In the genomic region with DNA sequence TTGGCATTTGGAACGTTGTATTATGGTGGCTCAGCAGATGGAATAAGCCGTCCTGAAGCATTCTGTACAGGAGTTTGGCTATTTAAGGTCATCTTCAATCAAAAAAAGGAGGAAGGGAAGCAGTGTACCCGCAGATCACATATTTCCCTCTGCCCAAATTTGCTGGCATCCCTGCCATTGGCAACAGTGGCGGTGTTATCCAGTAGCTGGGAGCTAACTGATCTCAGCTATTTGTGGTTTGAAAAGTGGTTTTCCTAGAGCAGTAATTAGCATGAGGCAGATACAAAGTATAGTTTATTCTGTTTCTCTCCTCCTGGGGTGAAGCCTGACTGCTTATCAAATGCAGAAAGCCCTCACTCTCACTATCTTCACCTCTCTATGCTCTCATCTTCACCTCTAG, we compare ENCODE assay signal across 29 cellular contexts.
"Had no signal": no experiment of that assay in that cellular context is flagged by ENCODE, and none has a peak within 500 bp of the region (broad histone marks: within the 10 kb centered on the region; RNA-seq: fewer than 3 reads in every experiment).

No MANE protein-coding gene starts in this region.

- H3K36me3 ChIP-seq: breast epithelium, WERI-Rb-1 had no signal

- H3K4me3 ChIP-seq: breast epithelium, PC-9 had no signal

- H3K4me1 Mint-ChIP-seq: activated CD4-positive, alpha-beta memory T cell treated with anti-CD3 and anti-CD28 coated beads, Interleukin-2, amount 10 ng/mL, durations not matched to agents 7 days and 5 days; activated CD8-positive, alpha-beta memory T cell treated with anti-CD3 and anti-CD28 coated beads, Interleukin-2, amount 10 ng/mL, durations not matched to agents 7 days and 5 days; activated naive CD4-positive, alpha-beta T cell treated with anti-CD3 and anti-CD28 coated beads, Interleukin-2, amount 10 ng/mL, durations not matched to agents 7 days and 5 days; activated naive CD8-positive, alpha-beta T cell treated with anti-CD3 and anti-CD28 coated beads, Interleukin-2, amount 50 U/mL, for 24 hours had no signal

- H3K9me3 ChIP-seq: breast epithelium had no signal

- H3K27me3 ChIP-seq: breast epithelium had no signal

- H3K27ac Mint-ChIP-seq: activated CD4-positive, alpha-beta memory T cell treated with anti-CD3 and anti-CD28 coated beads, Interleukin-2, amount 10 ng/mL, durations not matched to agents 7 days and 5 days; activated CD8-positive, alpha-beta memory T cell treated with anti-CD3 and anti-CD28 coated beads, Interleukin-2, amount 10 ng/mL, durations not matched to agents 7 days and 5 days; activated naive CD4-positive, alpha-beta T cell treated with anti-CD3 and anti-CD28 coated beads, Interleukin-2, amount 10 ng/mL, durations not matched to agents 7 days and 5 days; activated naive CD8-positive, alpha-beta T cell; activated naive CD8-positive, alpha-beta T cell treated with anti-CD3 and anti-CD28 coated beads, Interleukin-2, amount 50 U/mL, for 24 hours had no signal

- H3K4me1 ChIP-seq: breast epithelium had no signal

- H3K4me2 ChIP-seq: PC-9 had no signal

- H3K27me3 Mint-ChIP-seq: activated CD8-positive, alpha-beta memory T cell treated with anti-CD3 and anti-CD28 coated beads, Interleukin-2, amount 10 ng/mL, durations not matched to agents 7 days and 5 days; activated naive CD4-positive, alpha-beta T cell treated with anti-CD3 and anti-CD28 coated beads, Interleukin-2, amount 10 ng/mL, durations not matched to agents 7 days and 5 days had no signal

- DNase-seq: activated CD4-positive, alpha-beta memory T cell treated with anti-CD3 and anti-CD28 coated beads, Interleukin-2, amount 10 ng/mL, durations not matched to agents 7 days and 5 days; activated CD4-positive, alpha-beta T cell treated with anti-CD3 and anti-CD28 coated beads for 1 hour; activated CD4-positive, alpha-beta T cell treated with anti-CD3 and anti-CD28 coated beads for 48 hours; activated CD4-positive, CD25-positive, alpha-beta regulatory T cell; activated CD8-positive, alpha-beta memory T cell treated with anti-CD3 and anti-CD28 coated beads for 24 hours; activated CD8-positive, alpha-beta memory T cell treated with anti-CD3 and anti-CD28 coated beads, Interleukin-2, amount 10 ng/mL, durations not matched to agents 7 days and 5 days; activated CD8-positive, alpha-beta memory T cell treated with anti-CD3 and anti-CD28 coated beads, Interleukin-2, amount 50 U/mL, for 48 hours; activated effector memory CD4-positive, alpha-beta T cell treated with Interleukin-2 at 50 U/mL for 16 hours; activated naive CD4-positive, alpha-beta T cell treated with anti-CD3 and anti-CD28 coated beads, Interleukin-2, amount 10 ng/mL, durations not matched to agents 7 days and 5 days; activated naive CD8-positive, alpha-beta T cell treated with anti-CD3 and anti-CD28 coated beads, Interleukin-2, amount 50 U/mL, for 24 hours; activated T-cell treated with anti-CD3 and anti-CD28 coated beads, Interleukin-2, amount 50 U/mL, for 48 hours; anterior cingulate cortex; NCI-H1105 treated with DMSO at 0.1 percent for 48 hours; NCI-H1436; NCI-H1694; NCI-H1930; NCI-H2081 treated with DMSO at 0.1 percent for 48 hours; NCI-H2171; NCI-H510A; NCI-H526; NCI-H748 treated with DMSO at 0.1 percent for 48 hours; NK-92 treated with Interleukin-12 subunit alpha and Interleukin-12 subunit beta, amount 100 ng/mL, for 24 hours; PC-9; SHP77 treated with DMSO at 0.1 percent for 48 hours; T1000; WERI-Rb-1 had no signal

- H2AFZ ChIP-seq: PC-9 had no signal

- H3K9me3 Mint-ChIP-seq: activated CD4-positive, alpha-beta memory T cell treated with anti-CD3 and anti-CD28 coated beads, Interleukin-2, amount 10 ng/mL, durations not matched to agents 7 days and 5 days; activated naive CD4-positive, alpha-beta T cell treated with anti-CD3 and anti-CD28 coated beads, Interleukin-2, amount 10 ng/mL, durations not matched to agents 7 days and 5 days; activated naive CD8-positive, alpha-beta T cell treated with anti-CD3 and anti-CD28 coated beads, Interleukin-2, amount 50 U/mL, for 24 hours had no signal

- ATAC-seq: activated CD8-positive, alpha-beta memory T cell treated with anti-CD3 and anti-CD28 coated beads, Interleukin-2, amount 10 ng/mL, durations not matched to agents 7 days and 5 days; activated naive CD8-positive, alpha-beta T cell treated with anti-CD3 and anti-CD28 coated beads, Interleukin-2, amount 50 U/mL, for 24 hours; SK-N-SH treated with all-trans-retinoic acid at 6 μM for 48 hours had no signal

- H3K4me3 Mint-ChIP-seq: activated CD4-positive, alpha-beta memory T cell treated with anti-CD3 and anti-CD28 coated beads, Interleukin-2, amount 10 ng/mL, durations not matched to agents 7 days and 5 days; activated CD8-positive, alpha-beta memory T cell treated with anti-CD3 and anti-CD28 coated beads, Interleukin-2, amount 10 ng/mL, durations not matched to agents 7 days and 5 days; activated naive CD4-positive, alpha-beta T cell treated with anti-CD3 and anti-CD28 coated beads, Interleukin-2, amount 10 ng/mL, durations not matched to agents 7 days and 5 days; activated naive CD8-positive, alpha-beta T cell; activated naive CD8-positive, alpha-beta T cell treated with anti-CD3 and anti-CD28 coated beads, Interleukin-2, amount 50 U/mL, for 24 hours had no signal

- H3K36me3 Mint-ChIP-seq: activated CD8-positive, alpha-beta memory T cell treated with anti-CD3 and anti-CD28 coated beads, Interleukin-2, amount 10 ng/mL, durations not matched to agents 7 days and 5 days; activated naive CD4-positive, alpha-beta T cell treated with anti-CD3 and anti-CD28 coated beads, Interleukin-2, amount 10 ng/mL, durations not matched to agents 7 days and 5 days; activated naive CD8-positive, alpha-beta T cell had no signal

- H3K27ac ChIP-seq: breast epithelium, PC-9, WERI-Rb-1 had no signal
